ENCODE assay signal across 32 cellular contexts in the genomic region with DNA sequence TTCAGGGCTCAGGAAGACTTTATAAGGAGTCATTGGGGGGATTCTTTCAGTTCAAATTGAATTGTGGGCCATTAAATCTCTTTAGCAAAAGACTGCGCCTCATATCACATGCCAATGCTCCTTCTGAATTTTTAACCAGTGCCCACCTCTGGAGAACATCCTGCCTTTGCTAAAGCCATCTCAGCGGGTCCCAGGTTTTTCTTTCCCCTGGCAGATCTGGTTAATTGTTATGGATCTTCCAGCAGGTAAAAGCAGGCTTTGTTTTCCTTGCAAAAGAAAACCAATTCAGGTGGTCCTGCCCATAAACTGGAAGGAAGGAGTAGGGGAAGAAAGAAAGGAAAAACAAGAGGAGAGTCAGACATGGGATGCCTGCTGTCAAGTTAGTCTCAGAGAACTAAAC.
"Had no signal": no experiment of that assay in that cellular context is flagged by ENCODE, and none has a peak within 500 bp of the region (broad histone marks: within the 10 kb centered on the region; RNA-seq: fewer than 3 reads in every experiment).

No MANE protein-coding gene starts in this region.

- H3K27me3 ChIP-seq: ovary, testis, thyroid gland, upper lobe of left lung, vagina had no signal

- H3K36me3 ChIP-seq: left lung, lower lobe of right lung, ovary, prostate gland, stomach, thyroid gland, transverse colon, upper lobe of left lung, vagina had no signal

- H3K4me3 ChIP-seq: hepatocyte, left lung, lower lobe of right lung, ovary, prostate gland, skin epidermis, stomach, testis, thyroid gland, transverse colon, upper lobe of left lung, vagina had no signal

- H3K9me3 Mint-ChIP-seq: immature natural killer cell; mesothelial cell of epicardium; natural killer cell; nephron progenitor cell; stimulated activated naive B cell treated with anti-CD40 and anti-IgM and Interleukin-4, amounts not matched to agents 10 μg/mL and 1 μg/mL and 100 μg/mL, for 72 hours had no signal

- H3K36me3 Mint-ChIP-seq: immature natural killer cell; mesothelial cell of epicardium; naive B cell; natural killer cell; stimulated activated naive B cell treated with anti-CD40 and anti-IgM and Interleukin-4, amounts not matched to agents 10 μg/mL and 1 μg/mL and 100 μg/mL, for 72 hours had no signal

- FAIRE-seq: islet of Langerhans, kidney had no signal

- H3K4me3 Mint-ChIP-seq: immature natural killer cell; mesothelial cell of epicardium; naive B cell; natural killer cell; nephron progenitor cell; stimulated activated naive B cell treated with anti-CD40 and anti-IgM and Interleukin-4, amounts not matched to agents 10 μg/mL and 1 μg/mL and 100 μg/mL, for 72 hours had no signal

- H3K27ac Mint-ChIP-seq: immature natural killer cell; mesothelial cell of epicardium; naive B cell; natural killer cell; nephron progenitor cell; stimulated activated naive B cell treated with anti-CD40 and anti-IgM and Interleukin-4, amounts not matched to agents 10 μg/mL and 1 μg/mL and 100 μg/mL, for 72 hours had no signal

- DNase-seq: immature natural killer cell; kidney; left colon; left lung; lower lobe of right lung; mammary epithelial cell; mesendoderm; naive B cell; natural killer cell; nephron progenitor cell; ovary; posterior cingulate gyrus; retina; right cardiac atrium; stimulated activated CD4-positive, alpha-beta T cell treated with anti-CD3 and anti-CD28 coated beads, Interleukin-12 subunit alpha, Interleukin-12 subunit beta, amount 100 ng/mL, for 4 hours; stimulated activated CD4-positive, alpha-beta T cell treated with anti-CD3 and anti-CD28 coated beads, Interleukin-15, amount 100 ng/mL, for 24 hours; stimulated activated CD4-positive, alpha-beta T cell treated with anti-CD3 and anti-CD28 coated beads, Interleukin-2, amount 100 ng/mL, for 24 hours; stimulated activated CD4-positive, alpha-beta T cell treated with anti-CD3 and anti-CD28 coated beads, Interleukin-4, amount 100 ng/mL, for 1 hour; stimulated activated naive B cell treated with anti-CD40 and anti-IgM and Interleukin-4, amounts not matched to agents 10 μg/mL and 1 μg/mL and 100 μg/mL, for 72 hours; stimulated activated naive CD8-positive, alpha-beta T cell treated with anti-CD3 and anti-CD28 coated beads, Interleukin-15, Interleukin-2, amounts not matched to agents 100 U/mL and 50 U/mL, for 24 hours; stomach; testis; thyroid gland; transverse colon; upper lobe of left lung had no signal

- H3K9me3 ChIP-seq: left lung, lower lobe of right lung, ovary, prostate gland, stomach, testis, thyroid gland, transverse colon, upper lobe of left lung, vagina had no signal

- H3K4me1 Mint-ChIP-seq: immature natural killer cell, mesothelial cell of epicardium had no signal

- H3K4me2 ChIP-seq: hepatocyte had no signal

- H3K27ac ChIP-seq: hepatocyte, left lung, lower lobe of right lung, ovary, prostate gland, skin epidermis, stomach, testis, thyroid gland, transverse colon, upper lobe of left lung, vagina had no signal

- H3K79me2 ChIP-seq: hepatocyte had no signal

- H2AFZ ChIP-seq: hepatocyte had no signal

- H3K4me1 ChIP-seq: left lung, lower lobe of right lung, prostate gland, stomach, testis, thyroid gland, transverse colon, upper lobe of left lung, vagina had no signal

- ATAC-seq: left colon; left lung; lower lobe of right lung; natural killer cell; right cardiac atrium; sciatic nerve; stimulated activated naive B cell treated with anti-CD40 and anti-IgM and Interleukin-4, amounts not matched to agents 10 μg/mL and 1 μg/mL and 100 μg/mL, for 72 hours; stimulated activated naive CD8-positive, alpha-beta T cell treated with anti-CD3 and anti-CD28 coated beads, Interleukin-15, Interleukin-2, amounts not matched to agents 100 U/mL and 50 U/mL, for 24 hours had no signal
